17 cellular contexts compared by ENCODE assay signal in the genomic region with DNA sequence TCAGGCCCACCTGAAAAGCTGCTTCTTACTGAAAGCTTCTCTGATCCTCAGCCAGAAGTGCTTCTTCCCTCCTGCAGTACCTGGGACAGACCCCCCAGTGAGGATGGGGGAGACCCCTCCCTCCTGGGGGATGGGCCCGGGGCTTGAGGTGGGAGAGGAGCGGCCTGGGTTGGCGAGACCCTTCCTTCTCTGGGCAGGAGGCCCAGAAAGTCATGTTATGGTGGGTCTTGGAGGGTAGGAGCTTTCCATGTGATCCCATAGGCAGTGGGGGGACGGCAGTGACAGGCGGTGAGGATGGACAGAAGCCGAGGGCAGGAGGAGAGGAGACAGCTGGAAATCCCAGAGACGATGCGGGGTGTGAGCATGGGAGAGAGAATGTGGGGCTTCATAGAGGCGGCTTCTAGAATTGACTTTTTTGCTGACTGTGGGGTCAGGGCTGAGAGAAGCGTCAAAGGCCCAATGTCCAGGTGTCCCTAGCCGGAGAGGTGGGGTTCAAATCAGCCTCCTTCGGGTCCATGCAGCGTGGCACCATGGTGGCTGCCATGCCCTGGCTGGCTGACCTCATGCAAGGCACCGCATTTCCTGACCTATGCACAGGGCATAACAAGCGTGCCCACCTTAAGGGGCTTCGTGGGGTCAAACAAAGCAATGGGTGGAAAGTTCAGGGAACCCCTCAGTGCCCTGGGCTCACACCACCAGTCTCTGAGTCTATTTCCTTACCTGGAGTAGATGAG.
"Had no signal": no experiment of that assay in that cellular context is flagged by ENCODE, and none has a peak within 500 bp of the region (broad histone marks: within the 10 kb centered on the region; RNA-seq: fewer than 3 reads in every experiment).

No MANE protein-coding gene starts in this region.

- H3K36me3 ChIP-seq: neutrophil, tibial artery, upper lobe of right lung, vagina had no signal

- H3K4me3 Mint-ChIP-seq: dendritic cell treated with granulocyte-macrophage colony-stimulating factor and Interleukin-4, amounts not matched to agents 40 ng/mL and 50 ng/mL, for 4 days; effector memory CD8-positive, alpha-beta T cell; naive thymus-derived CD8-positive, alpha-beta T cell; stimulated activated memory B cell treated with anti-CD40 and anti-IgM and Interleukin-4, amounts not matched to agents 10 μg/mL and 1 μg/mL and 100 μg/mL, for 72 hours; stimulated activated naive CD8-positive, alpha-beta T cell treated with anti-CD3 and anti-CD28 coated beads, Interleukin-15, Interleukin-2, amounts not matched to agents 100 ng/mL and 50 ng/mL, for 24 hours had no signal

- DNase-seq: effector memory CD8-positive, alpha-beta T cell; foreskin keratinocyte; head of caudate nucleus; left colon; naive thymus-derived CD8-positive, alpha-beta T cell; right cardiac atrium; stimulated activated CD4-positive, alpha-beta T cell treated with anti-CD3 and anti-CD28 coated beads, Interleukin-4, amount 100 ng/mL, for 1 hour; tibial artery; upper lobe of right lung had no signal

- H3K9me3 Mint-ChIP-seq: dendritic cell treated with granulocyte-macrophage colony-stimulating factor and Interleukin-4, amounts not matched to agents 40 ng/mL and 50 ng/mL, for 4 days; effector memory CD8-positive, alpha-beta T cell; naive thymus-derived CD8-positive, alpha-beta T cell; stimulated activated memory B cell treated with anti-CD40 and anti-IgM and Interleukin-4, amounts not matched to agents 10 μg/mL and 1 μg/mL and 100 μg/mL, for 72 hours; stimulated activated naive CD8-positive, alpha-beta T cell treated with anti-CD3 and anti-CD28 coated beads, Interleukin-15, Interleukin-2, amounts not matched to agents 100 ng/mL and 50 ng/mL, for 24 hours had no signal

- H3K27ac Mint-ChIP-seq: dendritic cell treated with granulocyte-macrophage colony-stimulating factor and Interleukin-4, amounts not matched to agents 40 ng/mL and 50 ng/mL, for 4 days; effector memory CD8-positive, alpha-beta T cell; stimulated activated memory B cell treated with anti-CD40 and anti-IgM and Interleukin-4, amounts not matched to agents 10 μg/mL and 1 μg/mL and 100 μg/mL, for 72 hours; stimulated activated naive CD8-positive, alpha-beta T cell treated with anti-CD3 and anti-CD28 coated beads, Interleukin-15, Interleukin-2, amounts not matched to agents 100 ng/mL and 50 ng/mL, for 24 hours had no signal

- H2AFZ ChIP-seq: hepatocyte had no signal

- H3K4me3 ChIP-seq: hepatocyte, smooth muscle cell, tibial artery, upper lobe of right lung, vagina had no signal

- H3K9me3 ChIP-seq: neutrophil, tibial artery, upper lobe of right lung, vagina had no signal

- H3K4me1 ChIP-seq: foreskin keratinocyte, tibial artery, upper lobe of right lung, vagina had no signal

- H3K27ac ChIP-seq: foreskin keratinocyte, hepatocyte, neutrophil, tibial artery, upper lobe of right lung, vagina had no signal

- ATAC-seq: effector memory CD8-positive, alpha-beta T cell; foreskin keratinocyte; left colon; left ventricle myocardium superior; naive thymus-derived CD8-positive, alpha-beta T cell; right cardiac atrium; upper lobe of right lung had no signal

- H3K36me3 Mint-ChIP-seq: naive thymus-derived CD8-positive, alpha-beta T cell; stimulated activated memory B cell treated with anti-CD40 and anti-IgM and Interleukin-4, amounts not matched to agents 10 μg/mL and 1 μg/mL and 100 μg/mL, for 72 hours had no signal

- H3K27me3 ChIP-seq: hepatocyte, upper lobe of right lung, vagina had no signal

- H3K4me1 Mint-ChIP-seq: stimulated activated memory B cell treated with anti-CD40 and anti-IgM and Interleukin-4, amounts not matched to agents 10 μg/mL and 1 μg/mL and 100 μg/mL, for 72 hours had no signal

- H3K79me2 ChIP-seq: hepatocyte had no signal

- H3K4me2 ChIP-seq: hepatocyte, smooth muscle cell had no signal
